Comparison of ENCODE assay signal across 1 cellular context in genomic region chr2:231672617-231673347, GRCh38.
TF ChIP-seq lines count a peak whose summit lies in the region.

No MANE protein-coding gene starts in this region.

TF ChIP-seq in HepG2, 621 proteins besides CTCF, POLR2A, EP300 and RAD21 (continued from another document):
- peak; percentile 80; the same call in 1 of the 2 replicates for TF ChIP-seq ZNF280B (CRISPR knock-in tag; IDR thresholded peaks at IDR 0.05; ENCODE audit: borderline replicate concordance)
- TF ChIP-seq MAFF (IDR thresholded peaks at IDR 0.05; ENCODE audit: low read depth, low read length), result no peak
- no peak for TF ChIP-seq ATF7 (IDR thresholded peaks at IDR 0.05)
- 0 out of 2 replicates have a peak, but pooled peaks have one; percentile 30 for TF ChIP-seq ATF7 (CRISPR knock-in tag; IDR thresholded peaks at IDR 0.05)
- 0 out of 2 replicates have a peak, but pooled peaks have one; percentile 30 for TF ChIP-seq ZBTB7B (CRISPR knock-in tag; IDR thresholded peaks at IDR 0.05)
- TF ChIP-seq RORA (CRISPR knock-in tag; IDR thresholded peaks at IDR 0.05), result no peak
- TF ChIP-seq SKI (IDR thresholded peaks at IDR 0.05; ENCODE audit: partially characterized antibody), result no peak
- TF ChIP-seq, protein P1, sequence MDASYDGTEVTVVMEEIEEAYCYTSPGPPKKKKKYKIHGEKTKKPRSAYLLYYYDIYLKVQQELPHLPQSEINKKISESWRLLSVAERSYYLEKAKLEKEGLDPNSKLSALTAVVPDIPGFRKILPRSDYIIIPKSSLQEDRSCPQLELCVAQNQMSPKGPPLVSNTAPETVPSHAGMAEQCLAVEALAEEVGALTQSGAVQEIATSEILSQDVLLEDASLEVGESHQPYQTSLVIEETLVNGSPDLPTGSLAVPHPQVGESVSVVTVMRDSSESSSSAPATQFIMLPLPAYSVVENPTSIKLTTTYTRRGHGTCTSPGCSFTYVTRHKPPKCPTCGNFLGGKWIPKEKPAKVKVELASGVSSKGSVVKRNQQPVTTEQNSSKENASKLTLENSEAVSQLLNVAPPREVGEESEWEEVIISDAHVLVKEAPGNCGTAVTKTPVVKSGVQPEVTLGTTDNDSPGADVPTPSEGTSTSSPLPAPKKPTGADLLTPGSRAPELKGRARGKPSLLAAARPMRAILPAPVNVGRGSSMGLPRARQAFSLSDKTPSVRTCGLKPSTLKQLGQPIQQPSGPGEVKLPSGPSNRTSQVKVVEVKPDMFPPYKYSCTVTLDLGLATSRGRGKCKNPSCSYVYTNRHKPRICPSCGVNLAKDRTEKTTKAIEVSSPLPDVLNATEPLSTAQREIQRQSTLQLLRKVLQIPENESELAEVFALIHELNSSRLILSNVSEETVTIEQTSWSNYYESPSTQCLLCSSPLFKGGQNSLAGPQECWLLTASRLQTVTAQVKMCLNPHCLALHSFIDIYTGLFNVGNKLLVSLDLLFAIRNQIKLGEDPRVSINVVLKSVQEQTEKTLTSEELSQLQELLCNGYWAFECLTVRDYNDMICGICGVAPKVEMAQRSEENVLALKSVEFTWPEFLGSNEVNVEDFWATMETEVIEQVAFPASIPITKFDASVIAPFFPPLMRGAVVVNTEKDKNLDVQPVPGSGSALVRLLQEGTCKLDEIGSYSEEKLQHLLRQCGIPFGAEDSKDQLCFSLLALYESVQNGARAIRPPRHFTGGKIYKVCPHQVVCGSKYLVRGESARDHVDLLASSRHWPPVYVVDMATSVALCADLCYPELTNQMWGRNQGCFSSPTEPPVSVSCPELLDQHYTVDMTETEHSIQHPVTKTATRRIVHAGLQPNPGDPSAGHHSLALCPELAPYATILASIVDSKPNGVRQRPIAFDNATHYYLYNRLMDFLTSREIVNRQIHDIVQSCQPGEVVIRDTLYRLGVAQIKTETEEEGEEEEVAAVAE (CRISPR knock-in tag; IDR thresholded peaks at IDR 0.05; ENCODE audit: borderline replicate concordance), result no peak
- no peak for TF ChIP-seq TRIM24 (CRISPR knock-in tag; IDR thresholded peaks at IDR 0.05)
- TF ChIP-seq, protein P2, sequence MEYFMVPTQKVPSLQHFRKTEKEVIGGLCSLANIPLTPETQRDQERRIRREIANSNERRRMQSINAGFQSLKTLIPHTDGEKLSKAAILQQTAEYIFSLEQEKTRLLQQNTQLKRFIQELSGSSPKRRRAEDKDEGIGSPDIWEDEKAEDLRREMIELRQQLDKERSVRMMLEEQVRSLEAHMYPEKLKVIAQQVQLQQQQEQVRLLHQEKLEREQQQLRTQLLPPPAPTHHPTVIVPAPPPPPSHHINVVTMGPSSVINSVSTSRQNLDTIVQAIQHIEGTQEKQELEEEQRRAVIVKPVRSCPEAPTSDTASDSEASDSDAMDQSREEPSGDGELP (IDR thresholded peaks at IDR 0.05; ENCODE audit: borderline replicate concordance, low read depth), result no peak
- TF ChIP-seq ZNF224 (CRISPR knock-in tag; IDR thresholded peaks at IDR 0.05), result no peak
- TF ChIP-seq ZNF572 (CRISPR knock-in tag; IDR thresholded peaks at IDR 0.05), result no peak
- no peak for TF ChIP-seq ZBTB43 (CRISPR knock-in tag; conservative IDR thresholded peaks at IDR 0.05)
- TF ChIP-seq FOSL2 (CRISPR knock-in tag; IDR thresholded peaks at IDR 0.05), result peak; percentile 36
- 0 out of 2 replicates have a peak, but pooled peaks have one; percentile 18 for TF ChIP-seq RXRB (CRISPR knock-in tag; IDR thresholded peaks at IDR 0.05; ENCODE audit: borderline replicate concordance)
- TF ChIP-seq MAX (IDR thresholded peaks at IDR 0.05), result peak; percentile 44; the same call in 1 of the 2 replicates
- TF ChIP-seq ZNF644 (CRISPR knock-in tag; IDR thresholded peaks at IDR 0.05; ENCODE audit: low read depth), result peak; percentile 7; the same call in 1 of the 2 replicates
- TF ChIP-seq SOX6 (IDR thresholded peaks at IDR 0.05), result no peak
- TF ChIP-seq SOX6 (CRISPR knock-in tag; IDR thresholded peaks at IDR 0.05), result peak; percentile 8; the same call in 1 of the 2 replicates
- no peak for TF ChIP-seq ZNF549 (CRISPR knock-in tag; IDR thresholded peaks at IDR 0.05)
- no peak for TF ChIP-seq ZNF503 (CRISPR knock-in tag; IDR thresholded peaks at IDR 0.05)
- TF ChIP-seq, protein P3, sequence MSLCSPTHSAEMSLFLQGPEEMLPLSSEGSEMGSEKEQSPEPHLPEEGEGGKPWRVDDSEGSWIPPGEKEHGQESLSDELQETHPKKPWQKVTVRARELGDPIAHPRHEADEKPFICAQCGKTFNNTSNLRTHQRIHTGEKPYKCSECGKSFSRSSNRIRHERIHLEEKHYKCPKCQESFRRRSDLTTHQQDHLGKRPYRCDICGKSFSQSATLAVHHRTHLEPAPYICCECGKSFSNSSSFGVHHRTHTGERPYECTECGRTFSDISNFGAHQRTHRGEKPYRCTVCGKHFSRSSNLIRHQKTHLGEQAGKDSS (CRISPR knock-in tag; IDR thresholded peaks at IDR 0.05; ENCODE audit: borderline replicate concordance, low read depth), result peak; percentile 50; the same call in 1 of the 2 replicates
- TF ChIP-seq ZNF563 (CRISPR knock-in tag; IDR thresholded peaks at IDR 0.05), result peak; percentile 51; the same call in 1 of the 2 replicates
- no peak for TF ChIP-seq TCF12 (IDR thresholded peaks at IDR 0.05)
- no peak for TF ChIP-seq TCF12 (CRISPR knock-in tag; IDR thresholded peaks at IDR 0.05)
- no peak for TF ChIP-seq POLR2AphosphoS5 (IDR thresholded peaks at IDR 0.05; ENCODE audit: low read depth, low read length)
- TF ChIP-seq SPEN (CRISPR knock-in tag; IDR thresholded peaks at IDR 0.05; ENCODE audit: low read depth), result peak; percentile 31; the same call in 1 of the 2 replicates
- TF ChIP-seq PHF21A (CRISPR knock-in tag; IDR thresholded peaks at IDR 0.05), result peak; percentile 40; the same call in 1 of the 2 replicates
- TF ChIP-seq ZNF20 (CRISPR knock-in tag; IDR thresholded peaks at IDR 0.05), result no peak
- no peak for TF ChIP-seq ZNF460 (CRISPR knock-in tag; IDR thresholded peaks at IDR 0.05; ENCODE audit: borderline replicate concordance)
- TF ChIP-seq NAIF1 (CRISPR knock-in tag; IDR thresholded peaks at IDR 0.05; ENCODE audit: borderline replicate concordance), result 0 out of 2 replicates have a peak, but pooled peaks have one; percentile 39
- no peak for TF ChIP-seq ZNF292 (CRISPR knock-in tag; IDR thresholded peaks at IDR 0.05; ENCODE audit: borderline replicate concordance, low read depth)
- TF ChIP-seq ELF3 (CRISPR knock-in tag; IDR thresholded peaks at IDR 0.05), result 0 out of 2 replicates have a peak, but pooled peaks have one; percentile 42
- no peak for TF ChIP-seq MEF2D (CRISPR knock-in tag; IDR thresholded peaks at IDR 0.05)
- TF ChIP-seq, protein P4, sequence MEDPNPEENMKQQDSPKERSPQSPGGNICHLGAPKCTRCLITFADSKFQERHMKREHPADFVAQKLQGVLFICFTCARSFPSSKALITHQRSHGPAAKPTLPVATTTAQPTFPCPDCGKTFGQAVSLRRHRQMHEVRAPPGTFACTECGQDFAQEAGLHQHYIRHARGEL (CRISPR knock-in tag; IDR thresholded peaks at IDR 0.05), result peak; percentile 99
- TF ChIP-seq ZNF788 (CRISPR knock-in tag; IDR thresholded peaks at IDR 0.05; ENCODE audit: borderline replicate concordance), result peak; percentile 68; the same call in 1 of the 2 replicates
- TF ChIP-seq PAF1 (CRISPR knock-in tag; IDR thresholded peaks at IDR 0.05), result no peak
- TF ChIP-seq, protein P5, sequence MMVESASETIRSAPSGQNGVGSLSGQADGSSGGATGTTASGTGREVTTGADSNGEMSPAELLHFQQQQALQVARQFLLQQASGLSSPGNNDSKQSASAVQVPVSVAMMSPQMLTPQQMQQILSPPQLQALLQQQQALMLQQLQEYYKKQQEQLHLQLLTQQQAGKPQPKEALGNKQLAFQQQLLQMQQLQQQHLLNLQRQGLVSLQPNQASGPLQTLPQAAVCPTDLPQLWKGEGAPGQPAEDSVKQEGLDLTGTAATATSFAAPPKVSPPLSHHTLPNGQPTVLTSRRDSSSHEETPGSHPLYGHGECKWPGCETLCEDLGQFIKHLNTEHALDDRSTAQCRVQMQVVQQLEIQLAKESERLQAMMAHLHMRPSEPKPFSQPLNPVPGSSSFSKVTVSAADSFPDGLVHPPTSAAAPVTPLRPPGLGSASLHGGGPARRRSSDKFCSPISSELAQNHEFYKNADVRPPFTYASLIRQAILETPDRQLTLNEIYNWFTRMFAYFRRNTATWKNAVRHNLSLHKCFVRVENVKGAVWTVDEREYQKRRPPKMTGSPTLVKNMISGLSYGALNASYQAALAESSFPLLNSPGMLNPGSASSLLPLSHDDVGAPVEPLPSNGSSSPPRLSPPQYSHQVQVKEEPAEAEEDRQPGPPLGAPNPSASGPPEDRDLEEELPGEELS (CRISPR knock-in tag; IDR thresholded peaks at IDR 0.05), result no peak
- peak; percentile 57; the same call in 1 of the 2 replicates for TF ChIP-seq PHF8 (CRISPR knock-in tag; IDR thresholded peaks at IDR 0.05)
- peak; percentile 84 for TF ChIP-seq XRCC5 (optimal IDR thresholded peaks at IDR 0.05; ENCODE audit: low read length)
- TF ChIP-seq PAWR (CRISPR knock-in tag; IDR thresholded peaks at IDR 0.05; ENCODE audit: borderline replicate concordance), result 0 out of 2 replicates have a peak, but pooled peaks have one; percentile 62
- TF ChIP-seq, protein P6, sequence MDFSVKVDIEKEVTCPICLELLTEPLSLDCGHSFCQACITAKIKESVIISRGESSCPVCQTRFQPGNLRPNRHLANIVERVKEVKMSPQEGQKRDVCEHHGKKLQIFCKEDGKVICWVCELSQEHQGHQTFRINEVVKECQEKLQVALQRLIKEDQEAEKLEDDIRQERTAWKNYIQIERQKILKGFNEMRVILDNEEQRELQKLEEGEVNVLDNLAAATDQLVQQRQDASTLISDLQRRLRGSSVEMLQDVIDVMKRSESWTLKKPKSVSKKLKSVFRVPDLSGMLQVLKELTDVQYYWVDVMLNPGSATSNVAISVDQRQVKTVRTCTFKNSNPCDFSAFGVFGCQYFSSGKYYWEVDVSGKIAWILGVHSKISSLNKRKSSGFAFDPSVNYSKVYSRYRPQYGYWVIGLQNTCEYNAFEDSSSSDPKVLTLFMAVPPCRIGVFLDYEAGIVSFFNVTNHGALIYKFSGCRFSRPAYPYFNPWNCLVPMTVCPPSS (IDR thresholded peaks at IDR 0.05), result no peak
- TF ChIP-seq ADNP (CRISPR knock-in tag; IDR thresholded peaks at IDR 0.05), result no peak
- no peak; the same call in 1 of the 2 replicates for TF ChIP-seq IRF2 (CRISPR knock-in tag; IDR thresholded peaks at IDR 0.05)
- 0 out of 2 replicates have a peak, but pooled peaks have one; percentile 57 for TF ChIP-seq ZNF350 (CRISPR knock-in tag; IDR thresholded peaks at IDR 0.05; ENCODE audit: borderline replicate concordance, low read depth)
